In genomic region chr14:96627811-96628775, GRCh38 we compare ENCODE assay signal across 1 cellular context.
TF ChIP-seq lines count a peak whose summit lies in the region.

No MANE protein-coding gene starts in this region.

TF ChIP-seq in IMR-90, 13 proteins besides CTCF, POLR2A, EP300 and RAD21 (continued from another document):
- TF ChIP-seq NFE2L2 (IDR thresholded peaks at IDR 0.05; ENCODE audit: low read depth, low read length) (no peak), MAZ (IDR thresholded peaks at IDR 0.05; ENCODE audit: borderline replicate concordance, low read depth, low read length) (no peak)
